In genomic region chr4:3300198-3300671, GRCh38 we compare ENCODE assay signal across 25 cellular contexts. TPM values are rescaled to one million over a fixed set of nuclear protein-coding genes. Genes with fewer than 3 reads are reported as not detected.
DNase-seq lines count a peak whose midpoint lies in the region; TF ChIP-seq lines count a peak whose summit lies in the region.
"Had no signal": no experiment of that assay in that cellular context is flagged by ENCODE, and none has a peak within 500 bp of the region (broad histone marks: within the 10 kb centered on the region; RNA-seq: fewer than 3 reads in every experiment).

No MANE protein-coding gene starts in this region.

- H3K27ac ChIP-seq in BLaER1 treated with 17β-estradiol and CSF1 and Interleukin-3, amounts not matched to agents 10 nM and 100 nM, result peak overlapping the region in 5 of 11 experiments; percentile 7 to 100 (median 99); a peak in 7 of 22 replicates
- H3K27ac ChIP-seq in dorsolateral prefrontal cortex, result peak overlapping the region in 38 of 59 donors; percentile 0 to 78 (median 48)
- peak overlapping the region in 1 of 4 donors; percentile 34 for H3K27ac ChIP-seq in tibial nerve
- H3K27ac ChIP-seq: coronary artery, KMS-11, prostate gland, transverse colon had no signal

- H3K4me1 ChIP-seq in BLaER1 treated with 17β-estradiol and CSF1 and Interleukin-3, amounts not matched to agents 10 nM and 100 nM, result peaks cover 64 to 99% (median 91%) of the 10 kb centered on the region in 10 experiments
- H3K4me1 ChIP-seq in tibial nerve, result peaks cover 0 to 63% (median 25%) of the 10 kb centered on the region in 4 donors
- H3K4me1 ChIP-seq: prostate gland had no signal

- no peak for TF ChIP-seq POLR2A in tibial nerve (IDR thresholded peaks at IDR 0.05)

- 68 to 75% methylated on average over 7 of the region's 12 CpGs for WGBS in tibial nerve, 2 donors

- no peaks in the 10 kb centered on the region for H3K27me3 ChIP-seq in BLaER1 treated with 17β-estradiol and CSF1 and Interleukin-3, amounts not matched to agents 10 nM and 100 nM
- H3K27me3 ChIP-seq in H7 (ENCODE audit: control insufficient read depth, insufficient read depth, low read length) (no peaks in the 10 kb centered on the region), dorsolateral prefrontal cortex (no peaks in the 10 kb centered on the region), tibial nerve (no peaks in the 10 kb centered on the region)
- H3K27me3 ChIP-seq: transverse colon had no signal

- intact Hi-C loops in dorsolateral prefrontal cortex (cut with DNase I), result no loop called here

- no peak overlapping the region for H3K4me3 ChIP-seq in BLaER1 treated with 17β-estradiol and CSF1 and Interleukin-3, amounts not matched to agents 10 nM and 100 nM
- H3K4me3 ChIP-seq in H7 (ENCODE audit: insufficient read depth, low read depth, low read length), result no peak overlapping the region
- no peak overlapping the region for H3K4me3 ChIP-seq in dorsolateral prefrontal cortex
- no peak overlapping the region for H3K4me3 ChIP-seq in tibial nerve
- H3K4me3 ChIP-seq: coronary artery, prostate gland, smooth muscle cell, transverse colon had no signal

- peaks cover 0 to 27% (median 18%) of the 10 kb centered on the region in 11 experiments; a peak in 17 of 22 replicates for H3K9me3 ChIP-seq in BLaER1 treated with 17β-estradiol and CSF1 and Interleukin-3, amounts not matched to agents 10 nM and 100 nM (replicated peaks in 1 of 11)
- peaks cover 0 to 20% (median 0%) of the 10 kb centered on the region in 4 donors for H3K9me3 ChIP-seq in tibial nerve
- H3K9me3 ChIP-seq: prostate gland, transverse colon had no signal

- H3K9ac ChIP-seq in BLaER1 treated with 17β-estradiol and CSF1 and Interleukin-3, amounts not matched to agents 10 nM and 100 nM, result peak overlapping the region in 9 of 11 experiments; percentile 2 to 92 (median 68); a peak in 11 of 22 replicates
- H3K9ac ChIP-seq: KMS-11 had no signal

- peak; percentile 68 for DNase-seq in H7
- DNase-seq in dorsolateral prefrontal cortex, result peak in 4 of 10 donors; percentile 21 to 42 (median 32)
- peak; percentile 65 for DNase-seq in mesenteric fat pad (ENCODE audit: low spot score)
- no peak for DNase-seq in tibial nerve (ENCODE audit: low spot score in 2 of 2)
- DNase-seq in OCI-M1 (lab: John Stamatoyannopoulos, UW), result no peak
- no peak for DNase-seq in NCI-H2196 (lab: John Stamatoyannopoulos, UW; ENCODE audit: unreplicated experiment)
- no peak for DNase-seq in stimulated activated naive CD4-positive, alpha-beta T cell treated with Interleukin-2 at 50 U/mL for 16 hours (lab: John Stamatoyannopoulos, UW)
- DNase-seq: activated CD4-positive, alpha-beta T cell treated with anti-CD3 and anti-CD28 coated beads for 1 hour; activated naive CD8-positive, alpha-beta T cell treated with anti-CD3 and anti-CD28 coated beads for 36 hours; CD8-positive, alpha-beta T cell; glutamatergic neuron; left colon; MV-4-11; NCI-H1694 treated with DMSO at 0.1 percent for 48 hours; NCI-H345; NCI-H82; stimulated activated CD4-positive, alpha-beta T cell treated with anti-CD3 and anti-CD28 coated beads, Interleukin-4, amount 100 ng/mL, for 24 hours; stimulated activated naive CD8-positive, alpha-beta T cell treated with anti-CD3 and anti-CD28 coated beads, Interleukin-15, Interleukin-2, amounts not matched to agents 100 U/mL and 50 U/mL, for 24 hours; transverse colon had no signal

- TF ChIP-seq CTCF in dorsolateral prefrontal cortex (IDR thresholded peaks at IDR 0.05 in 54 of 56, conservative IDR thresholded peaks at IDR 0.05 in 2 of 56; ENCODE audit: low read depth in 1 of 56, partially characterized antibody in 56 of 56), result no peak
- no peak for TF ChIP-seq CTCF in tibial nerve (IDR thresholded peaks at IDR 0.05)

- TF ChIP-seq EP300 in tibial nerve (IDR thresholded peaks at IDR 0.05), result no peak

- peaks cover 0 to 30% (median 21%) of the 10 kb centered on the region in 11 experiments; a peak in 16 of 22 replicates for H3K36me3 ChIP-seq in BLaER1 treated with 17β-estradiol and CSF1 and Interleukin-3, amounts not matched to agents 10 nM and 100 nM
- H3K36me3 ChIP-seq in H7 (replicated peaks; ENCODE audit: control insufficient read depth, insufficient read depth, low read length) (no peaks in the 10 kb centered on the region), tibial nerve (peaks cover 0 to 7% (median 0%) of the 10 kb centered on the region in 3 donors)
- H3K36me3 ChIP-seq: prostate gland, transverse colon had no signal

- peak overlapping the region; percentile 62 to 100 (median 94) for H3K4me2 ChIP-seq in BLaER1 treated with 17β-estradiol and CSF1 and Interleukin-3, amounts not matched to agents 10 nM and 100 nM
- H3K4me2 ChIP-seq: KMS-11, smooth muscle cell had no signal

- peaks cover 30 to 84% (median 74%) of the 10 kb centered on the region in 11 experiments; a peak in 20 of 22 replicates for H4K20me1 ChIP-seq in BLaER1 treated with 17β-estradiol and CSF1 and Interleukin-3, amounts not matched to agents 10 nM and 100 nM

RNA-seq across cellular contexts. Expression of gene RGS12, which starts 7.4 kb away (rescaled TPM):
- total RNA-seq in H7 (2014; rRNA removed; shearing (Covaris generic)), result 18.7 and 19.7 TPM in 2 replicates
- 100 to 1,000 TPM in 5 of 120 experiments, 10 to 100 TPM in 115; 37.5 to 114 (median 72.2) TPM for total RNA-seq in dorsolateral prefrontal cortex
- 26.3 TPM for total RNA-seq in mesenteric fat pad
- 10 to 100 TPM; 22.2 to 33.3 (median 28.5) TPM for total RNA-seq in tibial nerve

RNA-seq across cellular contexts. Expression of gene MSANTD1, which starts 51.3 kb away (rescaled TPM):
- 0.07 and 0.24 TPM in 2 replicates for total RNA-seq in H7 (2014; rRNA removed; shearing (Covaris generic))
- total RNA-seq in dorsolateral prefrontal cortex (10 to 100 TPM in 16 of 120 experiments, 1 to 10 TPM in 104; 3.0 to 16.7 (median 6.9) TPM), mesenteric fat pad (0.80 TPM), tibial nerve (1 to 10 TPM; 1.2 to 2.0 (median 1.4) TPM)
- total RNA-seq: HT1080 had no signal

Comparison
In these comparisons a context has a peak if more than half of its experiments do, and no peak if none do; other contexts are left out.
1. DNase-seq: peak in H7 (single experiment) and mesenteric fat pad (single experiment); none in tibial nerve (0 of 2), OCI-M1 (single experiment), NCI-H2196 (single experiment) and stimulated activated naive CD4-positive, alpha-beta T cell treated with Interleukin-2 at 50 U/mL for 16 hours (single experiment).